Comparison of ENCODE assay signal across 8 cellular contexts in the genomic region with DNA sequence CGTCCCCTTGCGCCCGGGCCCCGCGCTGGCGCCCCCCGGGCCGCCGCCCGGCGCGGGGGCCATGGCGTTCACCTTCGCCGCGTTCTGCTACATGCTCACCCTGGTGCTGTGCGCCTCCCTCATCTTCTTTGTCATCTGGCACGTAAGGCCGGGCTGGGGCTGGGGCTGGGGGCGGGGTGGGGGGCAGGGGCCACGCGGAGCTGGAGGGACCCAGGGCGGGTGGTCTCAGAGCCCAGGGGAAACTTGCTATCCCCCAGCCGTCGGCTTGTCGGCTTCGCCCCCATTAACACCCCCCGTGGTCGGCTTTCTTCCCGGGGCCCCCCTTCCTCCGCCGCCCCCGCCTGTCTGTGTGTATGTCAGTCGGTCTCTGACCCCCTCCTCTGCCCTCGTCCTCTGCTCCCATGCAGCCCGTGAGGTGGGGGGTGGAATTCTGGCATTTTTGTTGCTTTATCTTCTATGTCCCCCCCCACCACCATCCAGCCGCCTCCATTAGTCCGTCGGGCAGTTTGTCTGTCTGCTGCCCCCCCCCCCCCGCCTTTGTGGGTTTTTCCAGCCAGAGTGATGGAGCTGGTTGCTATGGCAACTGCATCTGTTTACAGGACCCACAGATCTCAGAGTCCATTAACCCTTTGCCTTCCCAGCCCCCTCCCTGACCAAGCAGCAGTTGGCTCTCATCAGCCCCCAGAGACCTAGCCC. TPM values are rescaled to one million over a fixed set of nuclear protein-coding genes. Genes with fewer than 3 reads are reported as not detected.
DNase-seq lines count a peak whose midpoint lies in the region; ATAC-seq, FAIRE-seq and TF ChIP-seq lines count a peak whose summit lies in the region.

No MANE protein-coding gene starts in this region.

- TF ChIP-seq CTCF in astrocyte (IDR thresholded peaks at IDR 0.05; ENCODE audit: insufficient read depth, low read depth, low read length) (no peak), nephron progenitor cell (IDR thresholded peaks at IDR 0.05) (no peak)

- no peak overlapping the region for H3K4me3 ChIP-seq in astrocyte (ENCODE audit: insufficient read depth, low read depth, low read length)

- no peak for FAIRE-seq in astrocyte (lab: Jason Lieb, UNC)
- FAIRE-seq in urothelium cell line (lab: Jason Lieb, UNC), result no peak

- ATAC-seq in GM19467 (IDR thresholded peaks at IDR 0.05; ENCODE audit: unreplicated experiment), result no peak

- no peaks in the 10 kb centered on the region for H3K27me3 ChIP-seq in astrocyte (ENCODE audit: insufficient read depth, low read length)

- H3K27ac Mint-ChIP-seq in IgD-negative memory B cell, result no peak overlapping the region
- H3K27ac Mint-ChIP-seq in astrocyte (ENCODE audit: unreplicated experiment), result peak overlapping the region; percentile 58
- no peak overlapping the region for H3K27ac Mint-ChIP-seq in nephron progenitor cell

- H3K27me3 Mint-ChIP-seq in IgD-negative memory B cell, result peaks cover 4% of the 10 kb centered on the region
- no peaks in the 10 kb centered on the region for H3K27me3 Mint-ChIP-seq in astrocyte (ENCODE audit: low read depth, unreplicated experiment)
- H3K27me3 Mint-ChIP-seq in nephron progenitor cell (ENCODE audit: low read depth, poor library complexity), result peaks cover 18% of the 10 kb centered on the region

- H3K36me3 Mint-ChIP-seq in IgD-negative memory B cell, result peaks cover 1% of the 10 kb centered on the region
- H3K36me3 Mint-ChIP-seq in astrocyte (ENCODE audit: low read depth, unreplicated experiment), result peaks cover 10% of the 10 kb centered on the region
- H3K36me3 Mint-ChIP-seq in nephron progenitor cell (ENCODE audit: low read depth), result peaks cover 21% of the 10 kb centered on the region

- no peaks in the 10 kb centered on the region for H3K79me2 ChIP-seq in astrocyte (ENCODE audit: insufficient read depth, low read length)

- H3K4me1 ChIP-seq in astrocyte (ENCODE audit: insufficient read depth, low read length), result peaks cover 18% of the 10 kb centered on the region

- peak overlapping the region; percentile 38 to 72 (median 60) for H3K4me3 Mint-ChIP-seq in IgD-negative memory B cell
- H3K4me3 Mint-ChIP-seq in astrocyte (ENCODE audit: unreplicated experiment), result peak overlapping the region; percentile 82
- peak overlapping the region; percentile 73 for H3K4me3 Mint-ChIP-seq in nephron progenitor cell

- peaks cover 14 to 24% (median 14%) of the 10 kb centered on the region in 3 donors for H3K4me1 Mint-ChIP-seq in IgD-negative memory B cell
- peaks cover 4% of the 10 kb centered on the region for H3K4me1 Mint-ChIP-seq in astrocyte (ENCODE audit: low read depth, unreplicated experiment)
- H3K4me1 Mint-ChIP-seq in nephron progenitor cell, result peaks cover 36% of the 10 kb centered on the region

- H3K9ac ChIP-seq in astrocyte (ENCODE audit: low read length), result peak overlapping the region; percentile 27

- peaks cover 15% of the 10 kb centered on the region for H3K36me3 ChIP-seq in astrocyte (ENCODE audit: insufficient read depth, low read length)

- peak overlapping the region; percentile 84 for H3K4me2 ChIP-seq in astrocyte (ENCODE audit: low read length)

- H4K20me1 ChIP-seq in astrocyte (ENCODE audit: insufficient read depth, low read length), result peaks cover 66% of the 10 kb centered on the region

- H2AFZ ChIP-seq in astrocyte (ENCODE audit: low read depth, low read length), result no peak overlapping the region

- no peak overlapping the region for H3K27ac ChIP-seq in astrocyte (ENCODE audit: low read depth, low read length)

- H3K9me3 Mint-ChIP-seq in IgD-negative memory B cell (no peaks in the 10 kb centered on the region), astrocyte (ENCODE audit: unreplicated experiment) (no peaks in the 10 kb centered on the region), nephron progenitor cell (no peaks in the 10 kb centered on the region)

- DNase-seq in COR-L47 (lab: John Stamatoyannopoulos, UW) (peak; percentile 50), astrocyte (ENCODE audit: low read depth) (no peak), nephron progenitor cell (no peak), foreskin melanocyte (no peak), urothelium cell line (ENCODE audit: low spot score) (no peak), A172 (ENCODE audit: low spot score) (no peak)

- no peaks in the 10 kb centered on the region for H3K9me3 ChIP-seq in astrocyte (ENCODE audit: insufficient read depth, low read depth, low read length)

RNA-seq across cellular contexts. Expression of a gene that starts 0.6 kb away (rescaled TPM):
- not detected for polyA plus RNA-seq in IgD-negative memory B cell
- 12.2 and 12.3 TPM in 2 replicates for total RNA-seq in astrocyte
- 0.72 and 1.9 TPM in 2 replicates for total RNA-seq in A172 (2014; rRNA removed; shearing (Covaris generic))

RNA-seq across cellular contexts. Expression of a gene that starts 10.1 kb away (rescaled TPM):
- 14.8 TPM for polyA plus RNA-seq in IgD-negative memory B cell
- total RNA-seq in astrocyte, result 109 and 120 TPM in 2 replicates
- 132 and 133 TPM in 2 replicates for total RNA-seq in A172 (2014; rRNA removed; shearing (Covaris generic))

RNA-seq across cellular contexts. Expression of a gene that starts 10.4 kb away (rescaled TPM):
- 72.5 TPM for polyA plus RNA-seq in IgD-negative memory B cell
- total RNA-seq in astrocyte, result 129 and 159 TPM in 2 replicates
- 86.1 and 109 TPM in 2 replicates for total RNA-seq in A172 (2014; rRNA removed; shearing (Covaris generic))

RNA-seq across cellular contexts. Expression of a gene that starts 13.2 kb away (rescaled TPM):
- polyA plus RNA-seq in IgD-negative memory B cell, result not detected
- total RNA-seq in astrocyte, result 1.8 and 2.0 TPM in 2 replicates
- 0.05 TPM in 1 of 2 replicates, not detected in the other for total RNA-seq in A172 (2014; rRNA removed; shearing (Covaris generic))

RNA-seq across cellular contexts. Expression of a gene that starts 21.0 kb away (rescaled TPM):
- 13.6 TPM for polyA plus RNA-seq in IgD-negative memory B cell
- 43.1 and 44.8 TPM in 2 replicates for total RNA-seq in astrocyte
- 21.4 and 28.2 TPM in 2 replicates for total RNA-seq in A172 (2014; rRNA removed; shearing (Covaris generic))
